ENCODE assay signal across 8 cellular contexts in genomic region chr19:35882074-35882832, GRCh38. TPM values are rescaled to one million over a fixed set of nuclear protein-coding genes. Genes with fewer than 3 reads are reported as not detected.
DNase-seq lines count a peak whose midpoint lies in the region; ATAC-seq and TF ChIP-seq lines count a peak whose summit lies in the region.

No MANE protein-coding gene starts in this region.

- peak; percentile 64 for DNase-seq in A172 (ENCODE audit: low spot score)
- peak; percentile 85 for DNase-seq in EH (ENCODE audit: low read depth)
- DNase-seq in NAMALWA (ENCODE audit: low spot score), result peak; percentile 90
- DNase-seq in SK-N-DZ (ENCODE audit: low spot score), result peak; percentile 73
- DNase-seq in epithelial cell of esophagus (ENCODE audit: low read depth), result peak; percentile 83
- peak in 8 of 10 donors; percentile 22 to 77 (median 52) for DNase-seq in naive thymus-derived CD8-positive, alpha-beta T cell
- no peak for DNase-seq in T-helper 9 cell

- no peak overlapping the region for H3K4me3 Mint-ChIP-seq in naive thymus-derived CD8-positive, alpha-beta T cell

- H3K36me3 Mint-ChIP-seq in naive thymus-derived CD8-positive, alpha-beta T cell, result peaks cover 0 to 16% (median 2%) of the 10 kb centered on the region in 3 donors

- peak; percentile 54 for TF ChIP-seq CTCF in epithelial cell of esophagus (IDR thresholded peaks at IDR 0.05; ENCODE audit: insufficient read depth, low read depth, low read length, missing control alignments)

- peak overlapping the region in 1 of 10 donors; percentile 67 for H3K27ac Mint-ChIP-seq in naive thymus-derived CD8-positive, alpha-beta T cell

- peak; percentile 51 to 61 for ATAC-seq in naive thymus-derived CD8-positive, alpha-beta T cell
- no peak for ATAC-seq in GM21825 (IDR thresholded peaks at IDR 0.05; ENCODE audit: unreplicated experiment)

- POLR2A ChIA-PET in naive thymus-derived CD8-positive, alpha-beta T cell (lab: Charles Lee), result interaction anchor here (0.5 to 4.8 kb wide), 8 partner anchors 9 to 76 kb away, joined by 3 to 58 read pairs (median 4); partner anchors contain the start of genes HCST and NFKBID

- H3K9me3 Mint-ChIP-seq in naive thymus-derived CD8-positive, alpha-beta T cell, result peaks cover 0 to 3% (median 0%) of the 10 kb centered on the region in 9 donors

- H3K4me1 Mint-ChIP-seq in naive thymus-derived CD8-positive, alpha-beta T cell, result peaks cover 6 to 17% (median 13%) of the 10 kb centered on the region in 4 donors

- no peak overlapping the region for H3K4me3 ChIP-seq in epithelial cell of esophagus (ENCODE audit: low read length)

- H3K27me3 Mint-ChIP-seq in naive thymus-derived CD8-positive, alpha-beta T cell, result peaks cover 5 to 31% (median 18%) of the 10 kb centered on the region in 5 donors

RNA-seq across cellular contexts. Expression of gene APLP1, which starts 13.9 kb away (rescaled TPM):
- 39.8 and 52.5 TPM in 2 replicates for total RNA-seq in A172 (2014; rRNA removed; shearing (Covaris generic))
- polyA plus RNA-seq in SK-N-DZ (2014; cell fraction: cytosol; rRNA removed), result 69.6 and 77.4 TPM in 2 replicates
- polyA plus RNA-seq in SK-N-DZ (2014; cell fraction: nucleus; rRNA removed), result 66.8 and 94.7 TPM in 2 replicates
- total RNA-seq in naive thymus-derived CD8-positive, alpha-beta T cell, result not detected
- polyA plus RNA-seq in naive thymus-derived CD8-positive, alpha-beta T cell, result not detected

RNA-seq across cellular contexts. Expression of gene NFKBID, which starts 18.1 kb away (rescaled TPM):
- 1.7 and 2.3 TPM in 2 replicates for total RNA-seq in A172 (2014; rRNA removed; shearing (Covaris generic))
- 1.8 and 2.4 TPM in 2 replicates for polyA plus RNA-seq in SK-N-DZ (2014; cell fraction: cytosol; rRNA removed)
- polyA plus RNA-seq in SK-N-DZ (2014; cell fraction: nucleus; rRNA removed), result 13.3 and 33.4 TPM in 2 replicates
- 10 to 100 TPM; 42.7 to 48.7 TPM for total RNA-seq in naive thymus-derived CD8-positive, alpha-beta T cell
- 1 to 10 TPM; 1.2 to 2.8 (median 2.5) TPM for polyA plus RNA-seq in naive thymus-derived CD8-positive, alpha-beta T cell

RNA-seq across cellular contexts. Expression of gene HCST, which starts 20.1 kb away (rescaled TPM):
- 0.69 TPM in 1 of 2 replicates, not detected in the other for total RNA-seq in A172 (2014; rRNA removed; shearing (Covaris generic))
- not detected in 2 replicates for polyA plus RNA-seq in SK-N-DZ (2014; cell fraction: cytosol; rRNA removed)
- polyA plus RNA-seq in SK-N-DZ (2014; cell fraction: nucleus; rRNA removed), result not detected in 2 replicates
- 10 to 100 TPM; 85.7 to 87.7 TPM for total RNA-seq in naive thymus-derived CD8-positive, alpha-beta T cell
- 1,000 to 10,000 TPM; 1,254 to 1,751 (median 1,469) TPM for polyA plus RNA-seq in naive thymus-derived CD8-positive, alpha-beta T cell

RNA-seq across cellular contexts. Expression of gene KIRREL2, which starts 25.5 kb away (rescaled TPM):
- total RNA-seq in A172 (2014; rRNA removed; shearing (Covaris generic)), result 0.62 and 0.83 TPM in 2 replicates
- 0.35 and 0.46 TPM in 2 replicates for polyA plus RNA-seq in SK-N-DZ (2014; cell fraction: cytosol; rRNA removed)
- 0.50 and 1.0 TPM in 2 replicates for polyA plus RNA-seq in SK-N-DZ (2014; cell fraction: nucleus; rRNA removed)
- total RNA-seq in naive thymus-derived CD8-positive, alpha-beta T cell, result under 1 TPM; 0.96 to 0.99 TPM
- polyA plus RNA-seq in naive thymus-derived CD8-positive, alpha-beta T cell, result under 1 TPM; 0.16 to 0.77 (median 0.35) TPM

RNA-seq across cellular contexts. Expression of gene TYROBP, which starts 25.8 kb away (rescaled TPM):
- not detected in 2 replicates for total RNA-seq in A172 (2014; rRNA removed; shearing (Covaris generic))
- 0.57 TPM in 1 of 2 replicates, not detected in the other for polyA plus RNA-seq in SK-N-DZ (2014; cell fraction: cytosol; rRNA removed)
- polyA plus RNA-seq in SK-N-DZ (2014; cell fraction: nucleus; rRNA removed), result 1.5 TPM in 1 of 2 replicates, not detected in the other
- 1 to 10 TPM; 3.1 to 5.8 TPM for total RNA-seq in naive thymus-derived CD8-positive, alpha-beta T cell
- polyA plus RNA-seq in naive thymus-derived CD8-positive, alpha-beta T cell, result 10 to 100 TPM in 1 of 3 donors, 1 to 10 TPM in 2; 4.4 to 72.6 (median 5.6) TPM

Comparison
In these comparisons a context has a peak if more than half of its experiments do, and no peak if none do; other contexts are left out.
1. RNA of gene APLP1, which starts 13.9 kb away (total RNA-seq): 39.8 to 52.5 TPM in A172; not detected in naive thymus-derived CD8-positive, alpha-beta T cell; every median in the first group is over 10 times any median in the second.
2. RNA of gene NFKBID, which starts 18.1 kb away (total RNA-seq): 42.7 to 48.7 TPM in naive thymus-derived CD8-positive, alpha-beta T cell; 1.7 to 2.3 TPM in A172; every median in the first group is over 10 times any median in the second.
3. RNA of gene HCST, which starts 20.1 kb away (total RNA-seq): 85.7 to 87.7 TPM in naive thymus-derived CD8-positive, alpha-beta T cell; 0.69 TPM in A172; every median in the first group is over 10 times any median in the second.